Comparison of ENCODE assay signal across 10 cellular contexts in the genomic region with DNA sequence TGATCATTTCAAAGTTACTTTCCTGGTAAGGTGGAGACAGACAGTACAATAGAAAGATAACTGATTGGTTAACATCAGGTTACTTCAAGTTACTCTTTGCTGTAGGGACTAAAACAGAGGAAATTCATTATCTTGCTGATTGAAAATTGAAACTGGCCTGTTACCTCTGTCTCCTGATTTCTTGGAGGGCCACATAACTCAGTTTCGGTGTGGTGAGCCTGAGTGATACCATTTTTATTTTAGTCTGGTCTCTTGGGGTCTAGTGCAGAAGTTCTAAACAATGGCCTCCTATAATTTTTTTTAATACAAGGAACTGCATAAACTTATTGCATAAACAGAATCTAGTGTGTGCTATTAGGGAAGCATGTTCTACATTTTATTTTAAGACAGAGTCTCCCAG. TPM values are rescaled to one million over a fixed set of nuclear protein-coding genes. Genes with fewer than 3 reads are reported as not detected.
DNase-seq lines count a peak whose midpoint lies in the region; ATAC-seq, FAIRE-seq and TF ChIP-seq lines count a peak whose summit lies in the region.
"Had no signal": no experiment of that assay in that cellular context is flagged by ENCODE, and none has a peak within 500 bp of the region (broad histone marks: within the 10 kb centered on the region; RNA-seq: fewer than 3 reads in every experiment).

No MANE protein-coding gene starts in this region.

- H3K4me1 Mint-ChIP-seq in activated B cell treated with CpG ODN at 0.5 μM for 24 hours, result peaks cover 52% of the 10 kb centered on the region

- peak overlapping the region; percentile 98 for H3K27ac Mint-ChIP-seq in activated B cell treated with CpG ODN at 0.5 μM for 24 hours

- no peak for DNase-seq in A673 (ENCODE audit: low spot score)
- peak; percentile 14 for DNase-seq in GM13977 (ENCODE audit: low spot score)
- no peak for DNase-seq in activated B cell treated with CpG ODN at 0.5 μM for 24 hours
- no peak for DNase-seq in right lobe of liver
- DNase-seq in islet precursor cell, result no peak
- DNase-seq in HEK293T (ENCODE audit: extremely low spot score), result no peak
- no peak for DNase-seq in pancreas
- DNase-seq: adrenal gland, nucleus accumbens had no signal

- CTCF ChIA-PET in A673 (lab: Charles Lee) (no interaction called here), activated B cell treated with CpG ODN at 0.5 μM for 24 hours (lab: Charles Lee) (no interaction called here), HEK293T (lab: Yijun Ruan, JAX) (no interaction called here)

- no peaks in the 10 kb centered on the region for H3K9me3 Mint-ChIP-seq in activated B cell treated with CpG ODN at 0.5 μM for 24 hours

- BruUV-seq in A673 (replicated peaks; lab: Mats Ljungman, UMichigan), result no TSS peak

- peaks cover 21% of the 10 kb centered on the region for H3K4me1 ChIP-seq in A673 (ENCODE audit: insufficient read depth, low read length, poor library complexity, severe bottlenecking)
- peaks cover 0 to 34% (median 11%) of the 10 kb centered on the region in 4 donors for H3K4me1 ChIP-seq in right lobe of liver
- peaks cover 4 to 24% (median 20%) of the 10 kb centered on the region in 3 donors for H3K4me1 ChIP-seq in pancreas

- H3K27ac ChIP-seq in A673 (ENCODE audit: low read depth, low read length, poor library complexity, severe bottlenecking), result no peak overlapping the region
- H3K27ac ChIP-seq in right lobe of liver, result peak overlapping the region; percentile 9 to 92 (median 84)
- peak overlapping the region in 1 of 4 donors; percentile 88 for H3K27ac ChIP-seq in pancreas

- H3K4me3 ChIP-seq in A673 (ENCODE audit: low read depth, low read length, poor library complexity, severe bottlenecking), result peak overlapping the region; percentile 77
- no peak overlapping the region for H3K4me3 ChIP-seq in right lobe of liver
- H3K4me3 ChIP-seq in pancreas, result peak overlapping the region in 1 of 4 donors; percentile 86

- POLR2A ChIA-PET in A673 (lab: Charles Lee; ENCODE audit: low non-redundant PET), result no interaction called here
- POLR2A ChIA-PET in activated B cell treated with CpG ODN at 0.5 μM for 24 hours (lab: Charles Lee), result interaction anchor here (0.5 to 2.9 kb wide), 5 partner anchors 29 to 1480 kb away, joined by 3 to 27 read pairs (median 4); a partner anchor contains a TSS
- POLR2A ChIA-PET in HEK293T (lab: Yijun Ruan, JAX), result no interaction called here

- ATAC-seq in activated B cell treated with CpG ODN at 0.5 μM for 24 hours (ENCODE audit: low read depth) (no peak), right lobe of liver (no peak), pancreas (no peak), GM18909 (IDR thresholded peaks at IDR 0.05; ENCODE audit: poor library complexity, unreplicated experiment) (no peak)

- H3K36me3 Mint-ChIP-seq in activated B cell treated with CpG ODN at 0.5 μM for 24 hours (ENCODE audit: low read depth), result peaks cover 28% of the 10 kb centered on the region

- no peak for TF ChIP-seq POLR2A in right lobe of liver (IDR thresholded peaks at IDR 0.05)

- peak overlapping the region; percentile 99 for H3K4me3 Mint-ChIP-seq in activated B cell treated with CpG ODN at 0.5 μM for 24 hours

- no peaks in the 10 kb centered on the region for H3K27me3 ChIP-seq in A673 (replicated peaks; ENCODE audit: insufficient read depth, low read depth, low read length, poor library complexity)
- no peaks in the 10 kb centered on the region for H3K27me3 ChIP-seq in right lobe of liver
- H3K27me3 ChIP-seq in pancreas, result no peaks in the 10 kb centered on the region
- H3K27me3 ChIP-seq: adrenal gland had no signal

- no peaks in the 10 kb centered on the region for H3K27me3 Mint-ChIP-seq in activated B cell treated with CpG ODN at 0.5 μM for 24 hours

- H3K36me3 ChIP-seq in A673 (ENCODE audit: insufficient read depth, low read length, poor library complexity, severe bottlenecking) (no peaks in the 10 kb centered on the region), right lobe of liver (no peaks in the 10 kb centered on the region), pancreas (no peaks in the 10 kb centered on the region)

- H3K9me3 ChIP-seq in A673 (ENCODE audit: low read depth, low read length, poor library complexity, severe bottlenecking) (no peaks in the 10 kb centered on the region), right lobe of liver (no peaks in the 10 kb centered on the region), pancreas (no peaks in the 10 kb centered on the region)
- H3K9me3 ChIP-seq: adrenal gland had no signal

- no peak for FAIRE-seq in pancreas (lab: Jason Lieb, UNC)

- WGBS in right lobe of liver (ENCODE audit: insufficient coverage, low coverage, low lambda C conversion rate, missing lambda C conversion rate), result 100% methylated on average over 1 of the region's 1 CpG
- 79 to 95% methylated on average over 1 of the region's 1 CpG for WGBS in pancreas, 2 donors

- intact Hi-C loops in A673 (cut with micrococcal nuclease; ENCODE audit: unreplicated experiment), result no loop called here
- intact Hi-C loops in activated B cell treated with CpG ODN at 0.5 μM for 24 hours (cut with micrococcal nuclease), result no loop called here
- intact Hi-C loops in right lobe of liver (cut with DNase I), result no loop called here
- intact Hi-C loops in pancreas (cut with DNase I), result no loop called here

- TF ChIP-seq CTCF in A673 (conservative IDR thresholded peaks at IDR 0.05; ENCODE audit: low read depth, low read length) (no peak), GM13977 (IDR thresholded peaks at IDR 0.05; ENCODE audit: extremely low read depth, insufficient read depth, missing control alignments) (no peak), activated B cell treated with CpG ODN at 0.5 μM for 24 hours (IDR thresholded peaks at IDR 0.05) (no peak), right lobe of liver (IDR thresholded peaks at IDR 0.05) (no peak), pancreas (IDR thresholded peaks at IDR 0.05) (no peak)

- in situ Hi-C loops in GM13977 (cut with MboI; ENCODE audit: low pct_unique_long_range_greater_than_20kb, low sequenced_read_pairs, unreplicated experiment), result no loop called here

TF ChIP-seq in HEK293T, 16 proteins besides CTCF, POLR2A, EP300 and RAD21:
- TF ChIP-seq CTBP1 (IDR thresholded peaks at IDR 0.05; ENCODE audit: borderline replicate concordance) (no peak), FOXA1 (IDR thresholded peaks at IDR 0.05) (no peak), FOXK2 (IDR thresholded peaks at IDR 0.05) (no peak), ZNF384 (IDR thresholded peaks at IDR 0.05) (no peak), HDGF (IDR thresholded peaks at IDR 0.05; ENCODE audit: borderline replicate concordance) (no peak), TARDBP (IDR thresholded peaks at IDR 0.05) (no peak), FOXM1 (IDR thresholded peaks at IDR 0.05; ENCODE audit: borderline replicate concordance) (no peak)

RNA-seq across cellular contexts. Expression of a gene that starts 1.2 kb away (rescaled TPM):
- total RNA-seq in A673 (2021), result 76.5 and 82.1 TPM in 2 replicates
- 55.5 and 78.0 TPM in 2 replicates for total RNA-seq in activated B cell treated with CpG ODN at 0.5 μM for 24 hours
- 10 to 100 TPM; 13.1 to 31.7 (median 17.6) TPM for total RNA-seq in right lobe of liver
- total RNA-seq in pancreas, result 10 to 100 TPM; 15.5 to 28.9 (median 20.2) TPM
- polyA plus RNA-seq in pancreas, result 10 to 100 TPM in 1 of 2 donors, 1 to 10 TPM in 1; 6.7 to 13.7 TPM
